ENCODE assay signal across 20 cellular contexts in the genomic region with DNA sequence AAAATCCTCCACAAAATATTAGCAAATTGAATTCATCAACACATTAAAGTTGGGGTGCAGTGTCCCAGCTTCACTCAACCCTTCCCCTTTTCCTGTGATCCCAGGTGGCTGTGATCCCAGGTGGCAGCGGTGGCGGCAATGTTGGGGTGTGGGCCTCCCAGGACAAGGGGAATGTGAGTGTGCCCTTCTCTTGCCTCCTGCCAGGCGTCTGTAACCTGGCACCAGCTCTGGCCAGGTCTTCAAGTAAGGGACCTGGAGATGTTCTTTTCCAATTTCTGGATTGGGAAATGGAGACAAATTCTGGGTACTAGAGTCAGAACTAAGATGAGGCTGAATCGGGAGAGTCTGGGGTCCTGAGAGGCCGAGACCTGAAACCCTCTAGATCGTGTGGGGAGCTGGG. TPM values are rescaled to one million over a fixed set of nuclear protein-coding genes. Genes with fewer than 3 reads are reported as not detected.
A peak's percentile ranks its signal among the peaks of the same experiment; 100 is the strongest.
DNase-seq lines count a peak whose midpoint lies in the region; ATAC-seq and TF ChIP-seq lines count a peak whose summit lies in the region.
"Had no signal": no experiment of that assay in that cellular context is flagged by ENCODE, and none has a peak within 500 bp of the region (broad histone marks: within the 10 kb centered on the region; RNA-seq: fewer than 3 reads in every experiment).

No MANE protein-coding gene starts in this region.

- POLR2A ChIA-PET in activated CD4-positive, alpha-beta T cell treated with anti-CD3 and anti-CD28 coated beads, Interleukin-2, amount 10 ng/mL, durations not matched to agents 7 days and 5 days (lab: Charles Lee) = no interaction called here

- no peaks in the 10 kb centered on the region for H3K9me3 Mint-ChIP-seq in activated CD4-positive, alpha-beta T cell treated with anti-CD3 and anti-CD28 coated beads, Interleukin-2, amount 10 ng/mL, durations not matched to agents 7 days and 5 days
- H3K9me3 Mint-ChIP-seq: CD4-positive, CD25-positive, alpha-beta regulatory T cell; CD8-positive, alpha-beta T cell had no signal

- H3K4me1 Mint-ChIP-seq in activated CD4-positive, alpha-beta T cell treated with anti-CD3 and anti-CD28 coated beads, Interleukin-2, amount 10 ng/mL, durations not matched to agents 7 days and 5 days = peaks cover 23% of the 10 kb centered on the region
- H3K4me1 Mint-ChIP-seq: B cell had no signal

- peak; percentile 4 for DNase-seq in activated CD4-positive, alpha-beta T cell treated with anti-CD3 and anti-CD28 coated beads, Interleukin-2, amount 10 ng/mL, durations not matched to agents 7 days and 5 days
- no peak for DNase-seq in activated CD4-positive, alpha-beta T cell treated with anti-CD3 and anti-CD28 coated beads, Interleukin-2, amount 50 U/mL, for 4 hours
- DNase-seq in RWPE2 (ENCODE audit: low spot score) (peak; percentile 53), posterior vena cava (ENCODE audit: low spot score) (peak; percentile 73), ureter (ENCODE audit: low spot score) (peak; percentile 8)
- DNase-seq in activated naive CD4-positive, alpha-beta T cell (lab: John Stamatoyannopoulos, UW) = no peak
- DNase-seq: Caco-2; CD4-positive, CD25-positive, alpha-beta regulatory T cell; CD8-positive, alpha-beta T cell; DMS153; DND-41; GM23248; H7; HCEC 1CT had no signal

- H3K9me3 ChIP-seq in RWPE2 (ENCODE audit: severe bottlenecking) = no peaks in the 10 kb centered on the region
- H3K9me3 ChIP-seq: BLaER1, Caco-2 had no signal

- CTCF ChIA-PET in activated CD4-positive, alpha-beta T cell treated with anti-CD3 and anti-CD28 coated beads, Interleukin-2, amount 10 ng/mL, durations not matched to agents 7 days and 5 days (lab: Charles Lee) = no interaction called here

- H3K27ac Mint-ChIP-seq in activated CD4-positive, alpha-beta T cell treated with anti-CD3 and anti-CD28 coated beads, Interleukin-2, amount 10 ng/mL, durations not matched to agents 7 days and 5 days = no peak overlapping the region
- H3K27ac Mint-ChIP-seq: B cell; CD4-positive, CD25-positive, alpha-beta regulatory T cell; CD8-positive, alpha-beta T cell had no signal

- no peak overlapping the region for H3K4me3 Mint-ChIP-seq in activated CD4-positive, alpha-beta T cell treated with anti-CD3 and anti-CD28 coated beads, Interleukin-2, amount 10 ng/mL, durations not matched to agents 7 days and 5 days
- H3K4me3 Mint-ChIP-seq: B cell; CD4-positive, CD25-positive, alpha-beta regulatory T cell; CD8-positive, alpha-beta T cell had no signal

- no peak for TF ChIP-seq CTCF in RWPE2 (IDR thresholded peaks at IDR 0.05; ENCODE audit: poor library complexity, severe bottlenecking)

- ATAC-seq in RWPE2 (ENCODE audit: low read depth) = no peak
- no peak for ATAC-seq in activated CD4-positive, CD25-positive, alpha-beta regulatory T cell treated with anti-CD3 and anti-CD28 coated beads, Interleukin-2, amount 50 U/mL, for 24 hours
- ATAC-seq: CD8-positive, alpha-beta T cell; GM12878 had no signal

- H3K4me1 ChIP-seq in RWPE2 (ENCODE audit: insufficient read depth, poor library complexity, severe bottlenecking) = no peaks in the 10 kb centered on the region
- H3K4me1 ChIP-seq: Caco-2 had no signal

- H3K27ac ChIP-seq in RWPE2 (ENCODE audit: poor library complexity, severe bottlenecking) = no peak overlapping the region
- H3K27ac ChIP-seq: 22Rv1, BLaER1, C4-2B, GM23248 had no signal

- H3K4me3 ChIP-seq in RWPE2 (ENCODE audit: severe bottlenecking) = no peak overlapping the region
- H3K4me3 ChIP-seq: BLaER1, GM12878, GM23248 had no signal

- intact Hi-C loops in posterior vena cava (cut with DNase I) = no loop called here

- H3K27me3 ChIP-seq in RWPE2 (ENCODE audit: insufficient read depth, poor library complexity, severe bottlenecking) = no peaks in the 10 kb centered on the region
- H3K27me3 ChIP-seq: BLaER1 had no signal

- no peaks in the 10 kb centered on the region for H3K36me3 ChIP-seq in RWPE2 (ENCODE audit: low read depth)
- H3K36me3 ChIP-seq: BLaER1 had no signal

- H3K36me3 Mint-ChIP-seq in activated CD4-positive, alpha-beta T cell treated with anti-CD3 and anti-CD28 coated beads, Interleukin-2, amount 10 ng/mL, durations not matched to agents 7 days and 5 days (ENCODE audit: low read depth) = no peaks in the 10 kb centered on the region
- H3K36me3 Mint-ChIP-seq: CD8-positive, alpha-beta T cell had no signal

- no peaks in the 10 kb centered on the region for H3K27me3 Mint-ChIP-seq in activated CD4-positive, alpha-beta T cell treated with anti-CD3 and anti-CD28 coated beads, Interleukin-2, amount 10 ng/mL, durations not matched to agents 7 days and 5 days
- H3K27me3 Mint-ChIP-seq: CD4-positive, CD25-positive, alpha-beta regulatory T cell had no signal

RNA-seq across cellular contexts. Expression of gene GOLGA6A, which starts 20.1 kb away (rescaled TPM):
- not detected for total RNA-seq in activated CD4-positive, alpha-beta T cell treated with anti-CD3 and anti-CD28 coated beads, Interleukin-2, amount 10 ng/mL, durations not matched to agents 7 days and 5 days
- total RNA-seq in posterior vena cava (under 1 TPM in 1 of 2 donors, not detected in 1; 0.24 TPM), ureter (not detected)
- total RNA-seq: Caco-2; CD8-positive, alpha-beta T cell; GM12878; GM23248 had no signal

Comparison
In these comparisons a context has a peak if more than half of its experiments do, and no peak if none do; other contexts are left out.
1. DNase-seq: peak in activated CD4-positive, alpha-beta T cell treated with anti-CD3 and anti-CD28 coated beads, Interleukin-2, amount 10 ng/mL, durations not matched to agents 7 days and 5 days (single experiment), RWPE2 (single experiment), posterior vena cava (single experiment) and ureter (single experiment); none in activated CD4-positive, alpha-beta T cell treated with anti-CD3 and anti-CD28 coated beads, Interleukin-2, amount 50 U/mL, for 4 hours (0 of 2) and activated naive CD4-positive, alpha-beta T cell (0 of 4).